1 cellular context compared by ENCODE assay signal in the genomic region with DNA sequence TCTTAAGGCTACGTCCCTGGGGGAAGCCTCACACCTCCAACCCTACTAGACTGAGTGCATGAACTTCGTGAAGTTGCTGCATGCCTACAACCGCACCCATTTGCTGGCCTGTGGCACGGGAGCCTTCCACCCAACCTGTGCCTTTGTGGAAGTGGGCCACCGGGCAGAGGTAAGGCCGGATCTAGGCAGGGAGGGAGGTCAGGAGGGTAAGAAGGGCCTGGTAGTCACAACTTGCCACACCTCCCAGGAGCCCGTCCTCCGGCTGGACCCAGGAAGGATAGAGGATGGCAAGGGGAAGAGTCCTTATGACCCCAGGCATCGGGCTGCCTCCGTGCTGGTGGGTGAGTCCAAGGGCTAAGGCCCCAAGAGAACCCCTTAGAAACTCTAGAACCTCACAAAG.
TF ChIP-seq lines count a peak whose summit lies in the region.

No MANE protein-coding gene starts in this region.

TF ChIP-seq in HepG2, 621 proteins besides CTCF, POLR2A, EP300 and RAD21 (continued from another document):
- TF ChIP-seq ZNF280B (CRISPR knock-in tag; IDR thresholded peaks at IDR 0.05; ENCODE audit: borderline replicate concordance) (peak; percentile 27; the same call in 1 of the 2 replicates), ZNF253 (CRISPR knock-in tag; IDR thresholded peaks at IDR 0.05; ENCODE audit: borderline replicate concordance) (no peak), CCAR2 (optimal IDR thresholded peaks at IDR 0.05; ENCODE audit: low read depth, low read length) (no peak), YEATS4 (CRISPR knock-in tag; IDR thresholded peaks at IDR 0.05; ENCODE audit: borderline replicate concordance) (no peak), SAFB2 (CRISPR knock-in tag; IDR thresholded peaks at IDR 0.05; ENCODE audit: borderline replicate concordance, low read depth) (0 out of 2 replicates have a peak, but pooled peaks have one; percentile 39), BRF2 (CRISPR knock-in tag; IDR thresholded peaks at IDR 0.05) (no peak), BCL3 (CRISPR knock-in tag; IDR thresholded peaks at IDR 0.05) (no peak), POLR2AphosphoS5 (IDR thresholded peaks at IDR 0.05; ENCODE audit: low read depth, low read length) (no peak), SCMH1 (CRISPR knock-in tag; IDR thresholded peaks at IDR 0.05; ENCODE audit: borderline replicate concordance) (no peak), SRSF1 (optimal IDR thresholded peaks at IDR 0.05; ENCODE audit: low read depth, low read length) (peak; percentile 7), SNAPC2 (CRISPR knock-in tag; IDR thresholded peaks at IDR 0.05) (no peak), ZFY (CRISPR knock-in tag; IDR thresholded peaks at IDR 0.05) (peak; percentile 16; the same call in 1 of the 2 replicates), NFKBIZ (CRISPR knock-in tag; IDR thresholded peaks at IDR 0.05) (no peak), THAP7 (CRISPR knock-in tag; IDR thresholded peaks at IDR 0.05) (peak; percentile 69; the same call in 1 of the 2 replicates)
- TF ChIP-seq, protein P1, sequence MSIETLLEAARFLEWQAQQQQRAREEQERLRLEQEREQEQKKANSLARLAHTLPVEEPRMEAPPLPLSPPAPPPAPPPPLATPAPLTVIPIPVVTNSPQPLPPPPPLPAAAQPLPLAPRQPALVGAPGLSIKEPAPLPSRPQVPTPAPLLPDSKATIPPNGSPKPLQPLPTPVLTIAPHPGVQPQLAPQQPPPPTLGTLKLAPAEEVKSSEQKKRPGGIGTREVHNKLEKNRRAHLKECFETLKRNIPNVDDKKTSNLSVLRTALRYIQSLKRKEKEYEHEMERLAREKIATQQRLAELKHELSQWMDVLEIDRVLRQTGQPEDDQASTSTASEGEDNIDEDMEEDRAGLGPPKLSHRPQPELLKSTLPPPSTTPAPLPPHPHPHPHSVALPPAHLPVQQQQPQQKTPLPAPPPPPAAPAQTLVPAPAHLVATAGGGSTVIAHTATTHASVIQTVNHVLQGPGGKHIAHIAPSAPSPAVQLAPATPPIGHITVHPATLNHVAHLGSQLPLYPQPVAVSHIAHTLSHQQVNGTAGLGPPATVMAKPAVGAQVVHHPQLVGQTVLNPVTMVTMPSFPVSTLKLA (IDR thresholded peaks at IDR 0.05), result no peak
- TF ChIP-seq, protein P2, sequence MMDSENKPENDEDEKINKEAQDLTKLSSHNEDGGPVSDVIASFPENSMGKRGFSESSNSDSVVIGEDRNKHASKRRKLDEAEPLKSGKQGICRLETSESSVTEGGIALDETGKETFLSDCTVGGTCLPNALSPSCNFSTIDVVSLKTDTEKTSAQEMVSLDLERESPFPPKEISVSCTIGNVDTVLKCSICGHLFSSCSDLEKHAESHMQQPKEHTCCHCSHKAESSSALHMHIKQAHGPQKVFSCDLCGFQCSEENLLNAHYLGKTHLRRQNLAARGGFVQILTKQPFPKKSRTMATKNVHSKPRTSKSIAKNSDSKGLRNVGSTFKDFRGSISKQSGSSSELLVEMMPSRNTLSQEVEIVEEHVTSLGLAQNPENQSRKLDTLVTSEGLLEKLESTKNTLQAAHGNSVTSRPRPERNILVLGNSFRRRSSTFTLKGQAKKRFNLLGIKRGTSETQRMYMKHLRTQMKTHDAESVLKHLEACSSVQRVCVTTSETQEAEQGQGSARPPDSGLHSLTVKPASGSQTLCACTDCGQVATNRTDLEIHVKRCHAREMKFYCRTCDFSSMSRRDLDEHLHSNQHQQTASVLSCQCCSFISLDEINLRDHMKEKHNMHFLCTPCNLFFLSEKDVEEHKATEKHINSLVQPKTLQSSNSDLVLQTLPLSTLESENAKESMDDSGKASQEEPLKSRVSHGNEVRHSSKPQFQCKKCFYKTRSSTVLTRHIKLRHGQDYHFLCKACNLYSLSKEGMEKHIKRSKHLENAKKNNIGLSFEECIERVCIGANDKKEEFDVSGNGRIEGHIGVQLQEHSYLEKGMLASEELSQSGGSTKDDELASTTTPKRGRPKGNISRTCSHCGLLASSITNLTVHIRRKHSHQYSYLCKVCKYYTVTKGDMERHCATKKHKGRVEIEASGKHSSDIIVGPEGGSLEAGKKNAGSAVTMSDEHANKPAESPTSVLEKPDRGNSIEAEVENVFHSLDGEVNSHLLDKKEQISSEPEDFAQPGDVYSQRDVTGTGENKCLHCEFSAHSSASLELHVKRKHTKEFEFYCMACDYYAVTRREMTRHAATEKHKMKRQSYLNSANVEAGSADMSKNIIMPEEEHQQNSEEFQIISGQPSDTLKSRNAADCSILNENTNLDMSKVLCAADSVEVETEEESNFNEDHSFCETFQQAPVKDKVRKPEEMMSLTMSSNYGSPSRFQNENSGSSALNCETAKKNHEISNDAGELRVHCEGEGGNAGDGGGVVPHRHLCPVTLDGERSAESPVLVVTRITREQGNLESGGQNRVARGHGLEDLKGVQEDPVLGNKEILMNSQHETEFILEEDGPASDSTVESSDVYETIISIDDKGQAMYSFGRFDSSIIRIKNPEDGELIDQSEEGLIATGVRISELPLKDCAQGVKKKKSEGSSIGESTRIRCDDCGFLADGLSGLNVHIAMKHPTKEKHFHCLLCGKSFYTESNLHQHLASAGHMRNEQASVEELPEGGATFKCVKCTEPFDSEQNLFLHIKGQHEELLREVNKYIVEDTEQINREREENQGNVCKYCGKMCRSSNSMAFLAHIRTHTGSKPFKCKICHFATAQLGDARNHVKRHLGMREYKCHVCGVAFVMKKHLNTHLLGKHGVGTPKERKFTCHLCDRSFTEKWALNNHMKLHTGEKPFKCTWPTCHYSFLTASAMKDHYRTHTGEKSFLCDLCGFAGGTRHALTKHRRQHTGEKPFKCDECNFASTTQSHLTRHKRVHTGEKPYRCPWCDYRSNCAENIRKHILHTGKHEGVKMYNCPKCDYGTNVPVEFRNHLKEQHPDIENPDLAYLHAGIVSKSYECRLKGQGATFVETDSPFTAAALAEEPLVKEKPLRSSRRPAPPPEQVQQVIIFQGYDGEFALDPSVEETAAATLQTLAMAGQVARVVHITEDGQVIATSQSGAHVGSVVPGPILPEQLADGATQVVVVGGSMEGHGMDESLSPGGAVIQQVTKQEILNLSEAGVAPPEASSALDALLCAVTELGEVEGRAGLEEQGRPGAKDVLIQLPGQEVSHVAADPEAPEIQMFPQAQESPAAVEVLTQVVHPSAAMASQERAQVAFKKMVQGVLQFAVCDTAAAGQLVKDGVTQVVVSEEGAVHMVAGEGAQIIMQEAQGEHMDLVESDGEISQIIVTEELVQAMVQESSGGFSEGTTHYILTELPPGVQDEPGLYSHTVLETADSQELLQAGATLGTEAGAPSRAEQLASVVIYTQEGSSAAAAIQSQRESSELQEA (CRISPR knock-in tag; IDR thresholded peaks at IDR 0.05; ENCODE audit: not compliant biosample characterization), result peak; percentile 34
TF ChIP-seq in HepG2: peak in this region for 16.
